ENCODE assay signal across 9 cellular contexts in the genomic region with DNA sequence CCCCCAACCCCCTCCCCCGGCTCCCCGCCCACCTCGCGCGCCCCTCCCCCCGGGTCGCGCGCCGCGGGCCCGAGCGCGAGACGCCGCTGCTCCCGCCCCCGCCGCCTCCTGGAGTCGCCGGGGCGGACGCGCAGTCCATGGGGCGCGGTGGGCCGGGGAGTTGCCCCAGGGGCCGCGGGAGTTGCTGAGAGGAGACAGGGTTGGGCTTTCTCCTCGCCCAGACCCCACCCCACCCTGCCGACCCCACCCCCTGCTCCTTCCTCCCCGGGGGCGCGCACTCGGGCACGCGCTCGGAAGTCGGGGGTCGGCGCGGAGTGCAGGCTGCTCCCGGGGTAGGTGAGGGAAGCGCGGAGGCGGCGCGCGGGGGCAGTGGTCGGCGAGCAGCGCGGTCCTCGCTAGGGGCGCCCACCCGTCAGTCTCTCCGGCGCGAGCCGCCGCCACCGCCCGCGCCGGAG. TPM values are rescaled to one million over a fixed set of nuclear protein-coding genes. Genes with fewer than 3 reads are reported as not detected.
DNase-seq lines count a peak whose midpoint lies in the region; ATAC-seq and TF ChIP-seq lines count a peak whose summit lies in the region.
"Had no signal": no experiment of that assay in that cellular context is flagged by ENCODE, and none has a peak within 500 bp of the region (broad histone marks: within the 10 kb centered on the region; RNA-seq: fewer than 3 reads in every experiment).

A gene (plus strand): TSS at position 275 of the 455 bp plus-strand sequence. CDS start 297 bp downstream, outside the sequence.

- ATAC-seq in GM21786 (IDR thresholded peaks at IDR 0.05; ENCODE audit: unreplicated experiment), result peak; percentile 15
- peak; percentile 80 for ATAC-seq in IMR-90 (ENCODE audit: low read depth)

- peak within 1 kb of the TSS; percentile 73 for H3K18ac ChIP-seq in IMR-90 (ENCODE audit: low read depth, low read length)

- peak within 1 kb of the TSS; percentile 41; the same call in 1 of the 2 replicates for H2BK20ac ChIP-seq in IMR-90 (ENCODE audit: low read depth, low read length)

- peak within 1 kb of the TSS; percentile 93 for H3K4ac ChIP-seq in IMR-90 (ENCODE audit: low read depth, low read length)

- intact Hi-C loops in IMR-90 (cut with micrococcal nuclease), result loop anchor here (2.0 to 5.0 kb wide), 3 partner anchors 38 to 449 kb away; a partner anchor contains a TSS

- no peak for TF ChIP-seq RAD21 in IMR-90 (IDR thresholded peaks at IDR 0.05; ENCODE audit: low read length)

- peak within 1 kb of the TSS; percentile 82 for H3K4me2 ChIP-seq in IMR-90 (ENCODE audit: low read depth, low read length)

- WGBS in IMR-90 (ENCODE audit: extremely low coverage in 2 of 2, insufficient read length in 1 of 2), 2 experiments, result 0% methylated on average over 20 of the region's 65 CpGs; no CpG with 5 or more reads in 1 of the 2 experiments

- H2AFZ ChIP-seq in IMR-90 (replicated peaks; ENCODE audit: low read length, poor library complexity), result peak within 1 kb of the TSS; percentile 89

- peak within 1 kb of the TSS; percentile 77 for H4K91ac ChIP-seq in IMR-90 (ENCODE audit: insufficient read depth, low read depth, low read length)

- H2AK5ac ChIP-seq in IMR-90 (ENCODE audit: low read depth, low read length), result peak within 1 kb of the TSS; percentile 74

- TF ChIP-seq CTCF in IMR-90 (conservative IDR thresholded peaks at IDR 0.05; ENCODE audit: low read depth, low read length), result 0 out of 2 replicates have a peak, but pooled peaks have one; percentile 14

- H3K9ac ChIP-seq in IMR-90 (ENCODE audit: low read depth, low read length) (peak within 1 kb of the TSS; percentile 95), skeletal muscle tissue (ENCODE audit: low read depth in 1 of 3, low read length in 3 of 3) (peak within 1 kb of the TSS; percentile 94 to 97 (median 95))

- peaks cover 0 to 20% of the 10 kb centered on the region in 2 experiments; a peak in 2 of 4 replicates for H3K79me1 ChIP-seq in IMR-90 (ENCODE audit: low read depth in 1 of 2, low read length in 2 of 2)

- H2BK5ac ChIP-seq in IMR-90 (ENCODE audit: low read depth, low read length, poor library complexity, severe bottlenecking), result peak within 1 kb of the TSS; percentile 97

- peaks cover 33% of the 10 kb centered on the region for H4K20me1 ChIP-seq in IMR-90 (ENCODE audit: insufficient read depth, low read length)

- no peak within 1 kb of the TSS for H3K27ac Mint-ChIP-seq in immature natural killer cell

- H3K14ac ChIP-seq in IMR-90 (replicated peaks; ENCODE audit: low read depth, low read length), result peak within 1 kb of the TSS; percentile 88

- peak within 1 kb of the TSS; percentile 71 to 87 (median 80) for H3K4me3 Mint-ChIP-seq in immature natural killer cell

- H2BK120ac ChIP-seq in IMR-90 (ENCODE audit: low read depth, low read length), result peak within 1 kb of the TSS; percentile 85

- H2AK9ac ChIP-seq in IMR-90 (replicated peaks; ENCODE audit: low read depth, low read length, poor library complexity), result peak within 1 kb of the TSS; percentile 99

- H3K27ac ChIP-seq in IMR-90 (ENCODE audit: insufficient read depth, low read length) (peak within 1 kb of the TSS; percentile 84), SJSA1 (peak within 1 kb of the TSS; percentile 97), skeletal muscle tissue (ENCODE audit: low read depth, low read length) (peak within 1 kb of the TSS; percentile 100)

- POLR2A ChIA-PET in IMR-90 (lab: Charles Lee; ENCODE audit: unreplicated experiment), result no interaction called here

- no peak for TF ChIP-seq POLR2A in IMR-90 (IDR thresholded peaks at IDR 0.05; ENCODE audit: low read depth, low read length)

- dilution Hi-C loops in IMR-90 (cut with HindIII; ENCODE audit: low sequenced_read_pairs, unreplicated experiment), result no loop called here

- H3K23ac ChIP-seq in IMR-90 (ENCODE audit: low read depth, low read length), result peak within 1 kb of the TSS; percentile 83

- H4K8ac ChIP-seq in IMR-90 (ENCODE audit: low read depth in 2 of 2, low read length in 2 of 2), result peak within 1 kb of the TSS; percentile 43 to 92; a peak in 3 of 4 replicates

- CTCF ChIA-PET in IMR-90 (lab: Yijun Ruan, JAX), result no interaction called here

- no TSS peak for BruUV-seq in IMR-90 (replicated peaks; lab: Mats Ljungman, UMichigan)

- H4K5ac ChIP-seq in IMR-90 (ENCODE audit: low read depth, low read length), result peak within 1 kb of the TSS; percentile 51

- H3K36me3 Mint-ChIP-seq in immature natural killer cell, result no peaks in the 10 kb centered on the region

- H2BK15ac ChIP-seq in IMR-90 (ENCODE audit: low read depth, low read length), result peak within 1 kb of the TSS; percentile 91; the same call in 1 of the 3 replicates

- peaks cover 13 to 20% of the 10 kb centered on the region in 2 donors for H3K4me1 Mint-ChIP-seq in immature natural killer cell

- H3K9me3 ChIP-seq in IMR-90 (ENCODE audit: control insufficient read depth, insufficient read depth, low read length) (no peaks in the 10 kb centered on the region), SJSA1 (replicated peaks) (0 out of 2 replicates have a peak, but pooled peaks cover 4% of the 10 kb centered on the region), skeletal muscle tissue (ENCODE audit: control insufficient read depth in 3 of 3, low read length in 3 of 3) (no peaks in the 10 kb centered on the region)

- peaks cover 4% of the 10 kb centered on the region for H3K4me1 ChIP-seq in IMR-90 (ENCODE audit: control insufficient read depth, insufficient read depth, low read length)
- peaks cover 39% of the 10 kb centered on the region for H3K4me1 ChIP-seq in SJSA1 (replicated peaks)
- peaks cover 28 to 36% (median 29%) of the 10 kb centered on the region in 3 donors for H3K4me1 ChIP-seq in skeletal muscle tissue (ENCODE audit: control insufficient read depth in 3 of 3, insufficient read depth in 3 of 3, low read length in 3 of 3)

- H3K9me1 ChIP-seq in IMR-90 (ENCODE audit: insufficient read depth, low read length), result no peaks in the 10 kb centered on the region

- peak; percentile 45 for DNase-seq in NCI-H1436 (lab: John Stamatoyannopoulos, UW)
- no peak for DNase-seq in NCI-H1436 treated with DMSO at 0.1 percent for 48 hours (lab: John Stamatoyannopoulos, UW)
- DNase-seq in IMR-90, result peak; percentile 80
- DNase-seq in SJSA1 (ENCODE audit: low read depth in 1 of 2, low spot score in 2 of 2), result peak; percentile 74 to 86
- peak; percentile 67 for DNase-seq in cerebellar cortex (ENCODE audit: low spot score)
- DNase-seq in immature natural killer cell, result no peak
- DNase-seq: DND-41 had no signal

- H3K36me3 ChIP-seq in IMR-90 (ENCODE audit: control insufficient read depth, insufficient read depth, low read length) (no peaks in the 10 kb centered on the region), SJSA1 (peaks cover 22% of the 10 kb centered on the region), skeletal muscle tissue (ENCODE audit: control insufficient read depth in 3 of 3, insufficient read depth in 3 of 3, low read length in 3 of 3) (no peaks in the 10 kb centered on the region)

- peaks cover 12 to 28% (median 19%) of the 10 kb centered on the region in 3 donors for H3K27me3 Mint-ChIP-seq in immature natural killer cell (ENCODE audit: low read depth in 3 of 3)

- peak within 1 kb of the TSS; percentile 84 for H3K4me3 ChIP-seq in IMR-90 (ENCODE audit: insufficient read depth, low read depth, low read length)
- H3K4me3 ChIP-seq in SJSA1, result peak within 1 kb of the TSS; percentile 95
- peak within 1 kb of the TSS; percentile 81 to 95 (median 93) for H3K4me3 ChIP-seq in skeletal muscle tissue (ENCODE audit: low read length in 3 of 3)

- in situ Hi-C loops in IMR-90 (cut with MboI; ENCODE audit: low sequenced_read_pairs), result loop anchor here (5.0 to 10.0 kb wide), 2 partner anchors 66 to 212 kb away; no protein-coding TSS in a partner anchor

- H3K56ac ChIP-seq in IMR-90 (ENCODE audit: extremely low read depth, insufficient read depth, low read length), result peak within 1 kb of the TSS; percentile 88

- H3K9me3 Mint-ChIP-seq in immature natural killer cell, result peaks cover 0 to 9% (median 0%) of the 10 kb centered on the region in 6 donors

- H3K27me3 ChIP-seq in IMR-90 (ENCODE audit: control insufficient read depth, insufficient read depth, low read length) (no peaks in the 10 kb centered on the region), SJSA1 (replicated peaks) (no peaks in the 10 kb centered on the region), skeletal muscle tissue (ENCODE audit: control insufficient read depth in 3 of 3, insufficient read depth in 3 of 3, low read length in 3 of 3) (no peaks in the 10 kb centered on the region)

TF ChIP-seq in IMR-90, 13 proteins besides CTCF, POLR2A, EP300 and RAD21:
- peak; percentile 90 for TF ChIP-seq MAZ (IDR thresholded peaks at IDR 0.05; ENCODE audit: borderline replicate concordance, low read depth, low read length)
- no peak for TF ChIP-seq SMC3 (IDR thresholded peaks at IDR 0.05; ENCODE audit: low read depth, low read length)
- no peak for TF ChIP-seq CEBPB (IDR thresholded peaks at IDR 0.05; ENCODE audit: low read depth, low read length)
TF ChIP-seq in IMR-90: peak in this region for 1.

RNA-seq across cellular contexts. Expression of the gene that starts here (rescaled TPM):
- 361 and 394 TPM in 2 replicates for total RNA-seq in IMR-90 (2012; rRNA removed)
- polyA plus RNA-seq in IMR-90 (2012; rRNA removed), result 223 and 249 TPM in 2 replicates
- polyA plus RNA-seq in IMR-90 (2012; cell fraction: cytosol; rRNA removed), result 90.5 and 125 TPM in 2 replicates
- 105 and 251 TPM in 2 replicates for polyA plus RNA-seq in IMR-90 (2012; cell fraction: nucleus; rRNA removed; ENCODE audit: low replicate concordance)
- 171 and 220 TPM in 2 replicates for total RNA-seq in SJSA1 (2014; rRNA removed; shearing (Covaris generic))
- under 1 TPM in 1 of 3 donors, not detected in 2; 0.19 TPM for polyA plus RNA-seq in immature natural killer cell
- 289 TPM for total RNA-seq in skeletal muscle tissue

Comparison
In these comparisons a context has a peak if more than half of its experiments do, and no peak if none do; other contexts are left out.
1. RNA of the gene that starts here (polyA plus RNA-seq): 90.5 to 251 TPM in IMR-90; 0.19 TPM in immature natural killer cell; every median in the first group is over 10 times any median in the second.
2. DNase-seq: peak in NCI-H1436 (single experiment), IMR-90 (single experiment), SJSA1 (2 of 2) and cerebellar cortex (single experiment); none in NCI-H1436 treated with DMSO at 0.1 percent for 48 hours (single experiment) and immature natural killer cell (0 of 3).
3. Peak in every context shown above with its lines, with median percentiles within 50 percentile points of each other: H3K27ac ChIP-seq and H3K4me3 ChIP-seq.